Comparison of ENCODE assay signal across 6 cellular contexts in genomic region chr22:20392365-20392881, GRCh38. TPM values are rescaled to one million over a fixed set of nuclear protein-coding genes. Genes with fewer than 3 reads are reported as not detected.
DNase-seq lines count a peak whose midpoint lies in the region; ATAC-seq, FAIRE-seq and TF ChIP-seq lines count a peak whose summit lies in the region.
"Not testable (repeated sequence)": the region's sequence is repeated elsewhere in the genome, so short reads cannot be mapped to it uniquely, and the experiment has no call there.

No MANE protein-coding gene starts in this region.

- H4K20me1 ChIP-seq in DND-41 (ENCODE audit: insufficient read depth, low read length) = not testable (repeated sequence)

- peak overlapping the region; percentile 81 for H3K4me3 Mint-ChIP-seq in activated CD4-positive, alpha-beta memory T cell treated with anti-CD3 and anti-CD28 coated beads, Interleukin-2, amount 10 ng/mL, durations not matched to agents 7 days and 5 days
- H3K4me3 Mint-ChIP-seq in natural killer cell = peak overlapping the region; percentile 31
- not testable (repeated sequence) for H3K4me3 Mint-ChIP-seq in type B pancreatic cell

- not testable (repeated sequence) for H3K27ac ChIP-seq in DND-41 (ENCODE audit: low read length); kidney (ENCODE audit: low read depth in 2 of 2, low read length in 2 of 2)

- ATAC-seq in DND-41 (ENCODE audit: insufficient read depth, low read depth); natural killer cell: not testable (repeated sequence)

- not testable (repeated sequence) for H3K36me3 ChIP-seq in DND-41 (ENCODE audit: insufficient read depth, low read length); kidney (ENCODE audit: control insufficient read depth in 1 of 2, insufficient read depth in 2 of 2, low read length in 2 of 2)

- not testable (repeated sequence) for H3K27me3 ChIP-seq in DND-41 (ENCODE audit: insufficient read depth, low read length, poor library complexity)

- H3K27me3 Mint-ChIP-seq in activated CD4-positive, alpha-beta memory T cell treated with anti-CD3 and anti-CD28 coated beads, Interleukin-2, amount 10 ng/mL, durations not matched to agents 7 days and 5 days; natural killer cell (ENCODE audit: low read depth in 2 of 2); type B pancreatic cell: not testable (repeated sequence)

- not testable (repeated sequence) for H3K36me3 Mint-ChIP-seq in activated CD4-positive, alpha-beta memory T cell treated with anti-CD3 and anti-CD28 coated beads, Interleukin-2, amount 10 ng/mL, durations not matched to agents 7 days and 5 days (ENCODE audit: low read depth); natural killer cell; type B pancreatic cell

- H3K4me2 ChIP-seq in DND-41 (ENCODE audit: insufficient read depth, low read length) = not testable (repeated sequence)

- CTCF ChIA-PET in activated CD4-positive, alpha-beta memory T cell treated with anti-CD3 and anti-CD28 coated beads, Interleukin-2, amount 10 ng/mL, durations not matched to agents 7 days and 5 days (lab: Charles Lee) = interaction anchor here (1.1 to 1.3 kb wide), 2 partner anchors 26 to 72 kb away, joined by 3 read pairs; partner anchors contain the start of gene DGCR6L

- TF ChIP-seq CTCF in DND-41 (IDR thresholded peaks at IDR 0.05; ENCODE audit: borderline replicate concordance, extremely low read depth, low read length, poor library complexity, severe bottlenecking); kidney (IDR thresholded peaks at IDR 0.05; ENCODE audit: borderline replicate concordance, extremely low read depth, insufficient read depth); natural killer cell (IDR thresholded peaks at IDR 0.05); type B pancreatic cell (conservative IDR thresholded peaks at IDR 0.05): not testable (repeated sequence)

- not testable (repeated sequence) for H3K27ac Mint-ChIP-seq in activated CD4-positive, alpha-beta memory T cell treated with anti-CD3 and anti-CD28 coated beads, Interleukin-2, amount 10 ng/mL, durations not matched to agents 7 days and 5 days; natural killer cell; type B pancreatic cell

- intact Hi-C loops in kidney (cut with DNase I); natural killer cell (cut with micrococcal nuclease): not testable (repeated sequence)

- DNase-seq in DND-41; activated CD4-positive, alpha-beta memory T cell treated with anti-CD3 and anti-CD28 coated beads, Interleukin-2, amount 10 ng/mL, durations not matched to agents 7 days and 5 days; natural killer cell: not testable (repeated sequence)
- DNase-seq in ecto neural progenitor cell (ENCODE audit: low spot score) (peak; percentile 30), kidney (peak; percentile 69), type B pancreatic cell (ENCODE audit: extremely low spot score, unreplicated experiment) (peak; percentile 67)

- H3K79me2 ChIP-seq in DND-41 (ENCODE audit: insufficient read depth, low read length) = peaks cover 34% of the 10 kb centered on the region

- not testable (repeated sequence) for H3K9ac ChIP-seq in DND-41 (ENCODE audit: low read depth, low read length); kidney (ENCODE audit: low read length in 2 of 2)

- peak overlapping the region; percentile 90; the same call in 1 of the 2 replicates for H2AFZ ChIP-seq in DND-41 (ENCODE audit: low read depth, low read length)

- H3K9me3 ChIP-seq in DND-41 (ENCODE audit: insufficient read depth, low read length, severe bottlenecking); kidney (ENCODE audit: control insufficient read depth in 1 of 2, low read length in 2 of 2): not testable (repeated sequence)

- not testable (repeated sequence) for H3K4me3 ChIP-seq in DND-41 (ENCODE audit: low read depth in 1 of 2, low read length in 2 of 2); kidney (ENCODE audit: low read length in 2 of 2)

- not testable (repeated sequence) for H3K9me3 Mint-ChIP-seq in activated CD4-positive, alpha-beta memory T cell treated with anti-CD3 and anti-CD28 coated beads, Interleukin-2, amount 10 ng/mL, durations not matched to agents 7 days and 5 days; natural killer cell; type B pancreatic cell

- peaks cover 29% of the 10 kb centered on the region for H3K4me1 Mint-ChIP-seq in activated CD4-positive, alpha-beta memory T cell treated with anti-CD3 and anti-CD28 coated beads, Interleukin-2, amount 10 ng/mL, durations not matched to agents 7 days and 5 days
- peaks cover 29 to 35% of the 10 kb centered on the region in 2 donors for H3K4me1 Mint-ChIP-seq in natural killer cell
- H3K4me1 Mint-ChIP-seq in type B pancreatic cell (ENCODE audit: unreplicated experiment) = peaks cover 27% of the 10 kb centered on the region

- H3K4me1 ChIP-seq in DND-41 (ENCODE audit: insufficient read depth, low read length) = peaks cover 37% of the 10 kb centered on the region
- peaks cover 0 to 16% of the 10 kb centered on the region in 2 donors for H3K4me1 ChIP-seq in kidney (ENCODE audit: control insufficient read depth in 1 of 2, insufficient read depth in 1 of 2, low read depth in 1 of 2, low read length in 2 of 2)

- FAIRE-seq in kidney (lab: Jason Lieb, UNC) = not testable (repeated sequence)

- POLR2A ChIA-PET in activated CD4-positive, alpha-beta memory T cell treated with anti-CD3 and anti-CD28 coated beads, Interleukin-2, amount 10 ng/mL, durations not matched to agents 7 days and 5 days (lab: Charles Lee) = interaction anchor here (1.2 kb wide), 1 partner anchor 15 kb away, joined by 3 read pairs; no protein-coding TSS in a partner anchor

RNA-seq across cellular contexts. Expression of gene ZNF74, which starts 1.5 kb away (rescaled TPM):
- 1 to 10 TPM; 6.1 to 6.2 TPM for total RNA-seq in activated CD4-positive, alpha-beta memory T cell treated with anti-CD3 and anti-CD28 coated beads, Interleukin-2, amount 10 ng/mL, durations not matched to agents 7 days and 5 days
- total RNA-seq in kidney = 6.5 TPM
- polyA plus RNA-seq in kidney (ENCODE audit: insufficient read depth, low read depth, low replicate concordance) = 3.7 TPM
- 10 to 100 TPM in 2 of 3 donors, 1 to 10 TPM in 1; 7.7 to 18.2 (median 10.4) TPM for total RNA-seq in natural killer cell
- 24.6 and 39.5 TPM in 2 replicates for total RNA-seq in type B pancreatic cell (ENCODE audit: low replicate concordance)

RNA-seq across cellular contexts. Expression of gene SCARF2, which starts 45.2 kb away (rescaled TPM):
- total RNA-seq in activated CD4-positive, alpha-beta memory T cell treated with anti-CD3 and anti-CD28 coated beads, Interleukin-2, amount 10 ng/mL, durations not matched to agents 7 days and 5 days = 1 to 10 TPM; 1.1 to 1.2 TPM
- total RNA-seq in kidney (12.3 TPM), natural killer cell (1 to 10 TPM; 1.8 to 3.5 (median 2.9) TPM), type B pancreatic cell (ENCODE audit: low replicate concordance) (4.2 and 21.7 TPM in 2 replicates)
- 5.0 TPM for polyA plus RNA-seq in kidney (ENCODE audit: insufficient read depth, low read depth, low replicate concordance)
